Comparison of ENCODE assay signal across 8 cellular contexts in genomic region chr7:93354815-93355214, GRCh38.
"Had no signal": no experiment of that assay in that cellular context is flagged by ENCODE, and none has a peak within 500 bp of the region (broad histone marks: within the 10 kb centered on the region; RNA-seq: fewer than 3 reads in every experiment).

No MANE protein-coding gene starts in this region.

- ATAC-seq: HCT116 had no signal

- H2AFZ ChIP-seq: GM23248 had no signal

- H3K9me3 ChIP-seq: HAP-1 had no signal

- H3K36me3 ChIP-seq: HAP-1 had no signal

- H3K4me1 ChIP-seq: HAP-1 had no signal

- DNase-seq: GM23248, GOT3, H7, HFFc6, KG1 had no signal

- H3K27ac ChIP-seq: GM23248, HL-60 had no signal

- H3K4me3 ChIP-seq: GM23248, HAP-1 had no signal

- H3K9ac ChIP-seq: GM23248 had no signal
